In genomic region chr5:130017173-130017572, GRCh38 we compare ENCODE assay signal across 27 cellular contexts.
A peak's percentile ranks its signal among the peaks of the same experiment; 100 is the strongest.
DNase-seq lines count a peak whose midpoint lies in the region; ATAC-seq and TF ChIP-seq lines count a peak whose summit lies in the region.
"Had no signal": no experiment of that assay in that cellular context is flagged by ENCODE, and none has a peak within 500 bp of the region (broad histone marks: within the 10 kb centered on the region; RNA-seq: fewer than 3 reads in every experiment).

No MANE protein-coding gene starts in this region.

- no peak overlapping the region for H2BK5ac ChIP-seq in mesenchymal stem cell (ENCODE audit: low read depth, low read length, poor library complexity, severe bottlenecking)

- TF ChIP-seq CTCF in mammary epithelial cell (conservative IDR thresholded peaks at IDR 0.05 in 1 of 2, IDR thresholded peaks at IDR 0.05 in 1 of 2; ENCODE audit: extremely low read depth in 1 of 2, insufficient read depth in 1 of 2, low read depth in 1 of 2, low read length in 2 of 2), result no peak
- TF ChIP-seq CTCF in breast epithelium (IDR thresholded peaks at IDR 0.05), result no peak
- no peak for TF ChIP-seq CTCF in chondrocyte (IDR thresholded peaks at IDR 0.05)
- no peak for TF ChIP-seq CTCF in thoracic aorta (IDR thresholded peaks at IDR 0.05)

- H3K4ac ChIP-seq in mesenchymal stem cell (ENCODE audit: low read depth in 1 of 2, low read length in 2 of 2), result no peak overlapping the region

- no peak overlapping the region for H3K14ac ChIP-seq in mesenchymal stem cell (ENCODE audit: low read length in 2 of 2)

- no peaks in the 10 kb centered on the region for H3K79me2 ChIP-seq in mammary epithelial cell (ENCODE audit: insufficient read depth, low read length)

- peak overlapping the region; percentile 49 for H4K8ac ChIP-seq in mesenchymal stem cell (ENCODE audit: low read length)

- peaks cover 8% of the 10 kb centered on the region for H3K36me3 Mint-ChIP-seq in chondrocyte (ENCODE audit: low read depth)
- peaks cover 4% of the 10 kb centered on the region for H3K36me3 Mint-ChIP-seq in natural killer cell treated with Interleukin-12 subunit alpha and Interleukin-12 subunit beta and Interleukin-15 and Interleukin-18, amount 100 ng/mL, for 72 hours
- H3K36me3 Mint-ChIP-seq: CD14-positive monocyte; CD8-positive, alpha-beta memory T cell had no signal

- H3K9ac ChIP-seq in mammary epithelial cell (ENCODE audit: insufficient read depth, low read length) (no peak overlapping the region), mesenchymal stem cell (ENCODE audit: low read length) (no peak overlapping the region)
- H3K9ac ChIP-seq: GM23248 had no signal

- no peak for TF ChIP-seq POLR2A in breast epithelium (IDR thresholded peaks at IDR 0.05)

- H2BK15ac ChIP-seq in mesenchymal stem cell (ENCODE audit: low read depth, poor library complexity, severe bottlenecking), result no peak overlapping the region

- intact Hi-C loops in mammary epithelial cell (cut with micrococcal nuclease), result no loop called here
- intact Hi-C loops in breast epithelium (cut with DNase I; ENCODE audit: low total_unique reads), result no loop called here

- CTCF ChIA-PET in mammary epithelial cell (lab: Charles Lee; ENCODE audit: low non-redundant PET), result no interaction called here

- H3K4me2 ChIP-seq in mammary epithelial cell (ENCODE audit: insufficient read depth, low read depth, low read length) (no peak overlapping the region), mesenchymal stem cell (ENCODE audit: low read length, poor library complexity, severe bottlenecking) (no peak overlapping the region)

- peak overlapping the region; percentile 39 for H3K4me3 Mint-ChIP-seq in chondrocyte (ENCODE audit: unreplicated experiment)
- no peak overlapping the region for H3K4me3 Mint-ChIP-seq in natural killer cell treated with Interleukin-12 subunit alpha and Interleukin-12 subunit beta and Interleukin-15 and Interleukin-18, amount 100 ng/mL, for 72 hours
- H3K4me3 Mint-ChIP-seq: CD14-positive monocyte; CD8-positive, alpha-beta memory T cell; H9 had no signal

- no peaks in the 10 kb centered on the region for H3K79me1 ChIP-seq in mesenchymal stem cell (replicated peaks; ENCODE audit: low read length, poor library complexity, severe bottlenecking)

- whole genome bisulfite sequencing in mammary epithelial cell (ENCODE audit: low coverage, missing lambda C conversion rate), result 11% methylated on average over 4 of the region's 4 CpGs
- 100% methylated on average over 1 of the region's 4 CpGs for WGBS in mesenchymal stem cell

- no peaks in the 10 kb centered on the region for H4K20me1 ChIP-seq in mammary epithelial cell (ENCODE audit: insufficient read depth, low read length)

- H3K27me3 ChIP-seq in mammary epithelial cell (ENCODE audit: insufficient read depth, low read length) (peaks cover 2% of the 10 kb centered on the region), breast epithelium (no peaks in the 10 kb centered on the region), mesenchymal stem cell (ENCODE audit: control insufficient read depth in 1 of 2, insufficient read depth in 1 of 2, low read length in 2 of 2) (no peaks in the 10 kb centered on the region), thoracic aorta (replicated peaks; ENCODE audit: insufficient read depth) (no peaks in the 10 kb centered on the region)
- H3K27me3 ChIP-seq: BE2C, SJCRH30 had no signal

- dilution Hi-C loops in mammary epithelial cell (cut with HindIII; ENCODE audit: low sequenced_read_pairs), result no loop called here

- peaks cover 24% of the 10 kb centered on the region for H3K4me1 Mint-ChIP-seq in chondrocyte (ENCODE audit: low read depth)
- no peaks in the 10 kb centered on the region for H3K4me1 Mint-ChIP-seq in natural killer cell treated with Interleukin-12 subunit alpha and Interleukin-12 subunit beta and Interleukin-15 and Interleukin-18, amount 100 ng/mL, for 72 hours (ENCODE audit: low read depth in 2 of 2)
- H3K4me1 Mint-ChIP-seq: CD14-positive monocyte; CD8-positive, alpha-beta memory T cell had no signal

- no peak overlapping the region for H3K23ac ChIP-seq in mesenchymal stem cell (ENCODE audit: low read length in 2 of 2)

- H2AFZ ChIP-seq in mammary epithelial cell (ENCODE audit: low read depth, low read length) (peak overlapping the region; percentile 39), mesenchymal stem cell (ENCODE audit: low read depth, low read length) (no peak overlapping the region)
- H2AFZ ChIP-seq: GM23248 had no signal

- H2BK12ac ChIP-seq in mesenchymal stem cell (ENCODE audit: low read length in 2 of 2), result no peak overlapping the region

- no peak overlapping the region for H2BK120ac ChIP-seq in mesenchymal stem cell (ENCODE audit: low read depth, low read length)

- no peak for ATAC-seq in thoracic aorta (ENCODE audit: insufficient number of reproducible peaks, low FRiP score, low read depth)
- ATAC-seq in natural killer cell treated with Interleukin-12 subunit alpha and Interleukin-12 subunit beta and Interleukin-15 and Interleukin-18, amount 100 ng/mL, for 72 hours, result no peak
- ATAC-seq: PC-3 had no signal

- no peak overlapping the region for H3K27ac Mint-ChIP-seq in chondrocyte (ENCODE audit: unreplicated experiment)
- no peak overlapping the region for H3K27ac Mint-ChIP-seq in natural killer cell treated with Interleukin-12 subunit alpha and Interleukin-12 subunit beta and Interleukin-15 and Interleukin-18, amount 100 ng/mL, for 72 hours
- H3K27ac Mint-ChIP-seq: CD14-positive monocyte; CD8-positive, alpha-beta memory T cell had no signal

- H4K91ac ChIP-seq in mesenchymal stem cell (ENCODE audit: low read length), result no peak overlapping the region

- H3K4me1 ChIP-seq in mammary epithelial cell (ENCODE audit: insufficient read depth, low read length) (no peaks in the 10 kb centered on the region), breast epithelium (no peaks in the 10 kb centered on the region), mesenchymal stem cell (ENCODE audit: control insufficient read depth, insufficient read depth, low read depth, low read length) (no peaks in the 10 kb centered on the region), thoracic aorta (ENCODE audit: control insufficient read depth in 1 of 2, low read depth in 2 of 2) (no peaks in the 10 kb centered on the region)
- H3K4me1 ChIP-seq: BE2C, SJCRH30 had no signal

- H3K4me3 ChIP-seq in mammary epithelial cell (replicated peaks in 1 of 3; ENCODE audit: insufficient read depth in 1 of 3, low read depth in 2 of 3, low read length in 3 of 3) (no peak overlapping the region), breast epithelium (no peak overlapping the region), mesenchymal stem cell (ENCODE audit: insufficient read depth in 1 of 2, low read depth in 1 of 2, low read length in 2 of 2) (no peak overlapping the region), thoracic aorta (peak overlapping the region; percentile 34)
- H3K4me3 ChIP-seq: GM23248, SJCRH30 had no signal

- no peak for DNase-seq in mammary epithelial cell
- DNase-seq in breast epithelium (ENCODE audit: low spot score in 2 of 2), result no peak
- DNase-seq in chondrocyte (ENCODE audit: low spot score), result no peak
- DNase-seq in mesenchymal stem cell, result no peak
- no peak for DNase-seq in thoracic aorta (ENCODE audit: low spot score)
- DNase-seq in natural killer cell treated with Interleukin-12 subunit alpha and Interleukin-12 subunit beta and Interleukin-15 and Interleukin-18, amount 100 ng/mL, for 72 hours (ENCODE audit: low spot score), result no peak
- no peak for DNase-seq in stimulated activated CD4-positive, alpha-beta T cell treated with anti-CD3 and anti-CD28 coated beads, Interleukin-15, amount 100 ng/mL, for 24 hours
- no peak for DNase-seq in inferior parietal cortex (ENCODE audit: extremely low spot score)
- DNase-seq: 8988T; ACHN; BE2C; CD8-positive, alpha-beta memory T cell; GM23248; H9; Kasumi-1; NCI-H1092 treated with DMSO at 0.1 percent for 48 hours; NCI-H1436; NCI-H187; NCI-H2081 treated with DMSO at 0.1 percent for 48 hours; NCI-H2171; NCI-H345; NCI-H774; NK-92 treated with Interleukin-12 subunit alpha and Interleukin-12 subunit beta, amount 100 ng/mL, for 24 hours; PC-3; SJCRH30 had no signal

- H2AK5ac ChIP-seq in mesenchymal stem cell (ENCODE audit: low read length, severe bottlenecking), result no peak overlapping the region

- peaks cover 21% of the 10 kb centered on the region for H3K9me3 Mint-ChIP-seq in chondrocyte (ENCODE audit: low read depth)
- peaks cover 12% of the 10 kb centered on the region for H3K9me3 Mint-ChIP-seq in natural killer cell treated with Interleukin-12 subunit alpha and Interleukin-12 subunit beta and Interleukin-15 and Interleukin-18, amount 100 ng/mL, for 72 hours

- H3K27me3 Mint-ChIP-seq in chondrocyte (ENCODE audit: low read depth), result no peaks in the 10 kb centered on the region
- H3K27me3 Mint-ChIP-seq in natural killer cell treated with Interleukin-12 subunit alpha and Interleukin-12 subunit beta and Interleukin-15 and Interleukin-18, amount 100 ng/mL, for 72 hours, result no peaks in the 10 kb centered on the region

- H3K36me3 ChIP-seq in mammary epithelial cell (ENCODE audit: insufficient read depth, low read length) (no peaks in the 10 kb centered on the region), breast epithelium (no peaks in the 10 kb centered on the region), mesenchymal stem cell (ENCODE audit: control insufficient read depth in 1 of 2, insufficient read depth in 2 of 2, low read depth in 1 of 2, low read length in 2 of 2) (no peaks in the 10 kb centered on the region), thoracic aorta (no peaks in the 10 kb centered on the region)
- H3K36me3 ChIP-seq: BE2C, SJCRH30 had no signal

- H3K9me3 ChIP-seq in mammary epithelial cell (replicated peaks; ENCODE audit: insufficient read depth, low read length), result no peaks in the 10 kb centered on the region
- peaks cover 0 to 9% of the 10 kb centered on the region in 2 donors for H3K9me3 ChIP-seq in breast epithelium
- H3K9me3 ChIP-seq in mesenchymal stem cell (ENCODE audit: control insufficient read depth, low read length), result peaks cover 3% of the 10 kb centered on the region
- no peaks in the 10 kb centered on the region for H3K9me3 ChIP-seq in thoracic aorta
- H3K9me3 ChIP-seq: BE2C, SJCRH30 had no signal

- H3K27ac ChIP-seq in mammary epithelial cell (ENCODE audit: insufficient read depth, low read depth, low read length), result no peak overlapping the region
- H3K27ac ChIP-seq in breast epithelium, result no peak overlapping the region
- H3K27ac ChIP-seq in mesenchymal stem cell (ENCODE audit: low read length, poor library complexity, severe bottlenecking), result no peak overlapping the region
- H3K27ac ChIP-seq in thoracic aorta, result no peak overlapping the region
- H3K27ac ChIP-seq: GM23248, HL-60, SJCRH30 had no signal

- BruUV-seq in mammary epithelial cell (replicated peaks; lab: Mats Ljungman, UMichigan), result no TSS peak

- in situ Hi-C loops in mammary epithelial cell (cut with MboI; ENCODE audit: low sequenced_read_pairs in 2 of 2), result no loop called here

- no peak overlapping the region for H3K18ac ChIP-seq in mesenchymal stem cell (ENCODE audit: low read depth in 1 of 2, low read length in 2 of 2)
